2 cellular contexts compared by ENCODE assay signal in the genomic region with DNA sequence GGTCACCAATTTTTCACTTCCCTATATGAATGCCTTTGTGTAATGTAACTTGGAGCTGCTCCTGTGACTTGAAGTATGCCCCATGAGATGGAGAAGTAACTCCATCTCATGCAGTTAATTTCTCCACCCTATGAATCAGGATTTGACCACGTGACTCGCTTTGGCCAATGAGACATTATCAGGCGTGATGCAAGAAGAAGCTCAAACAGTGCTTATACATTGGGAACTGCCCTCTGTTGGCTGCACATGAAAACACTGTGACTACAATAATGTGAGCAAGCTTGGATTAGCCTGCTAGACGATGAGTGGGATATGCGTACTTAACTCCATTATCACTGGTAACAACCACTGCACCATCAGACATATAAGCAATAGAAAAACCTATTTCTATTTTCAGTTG.
TF ChIP-seq lines count a peak whose summit lies in the region.

No MANE protein-coding gene starts in this region.

TF ChIP-seq in HCT116, 20 proteins besides CTCF, POLR2A, EP300 and RAD21:
- 0 out of 2 replicates have a peak, but pooled peaks have one; percentile 31 for TF ChIP-seq CEBPB (IDR thresholded peaks at IDR 0.05; ENCODE audit: low read depth)
- TF ChIP-seq POLR2AphosphoS5 (IDR thresholded peaks at IDR 0.05; ENCODE audit: low read depth, low read length), result no peak

TF ChIP-seq in H1, 55 proteins besides CTCF, POLR2A, EP300 and RAD21 (continued from another document):
- TF ChIP-seq KDM5A (IDR thresholded peaks at IDR 0.05; ENCODE audit: low read length), result no peak
